Comparison of ENCODE assay signal across 1 cellular context in genomic region chr7:6007835-6008590, GRCh38.
TF ChIP-seq lines count a peak whose summit lies in the region.

No MANE protein-coding gene starts in this region.

TF ChIP-seq in HEK293T, 16 proteins besides CTCF, POLR2A, EP300 and RAD21:
- peak; percentile 41; the same call in 1 of the 2 replicates for TF ChIP-seq ZNF384 (IDR thresholded peaks at IDR 0.05)
